15 cellular contexts compared by ENCODE assay signal in genomic region chr6:143176090-143177021, GRCh38.
DNase-seq lines count a peak whose midpoint lies in the region; ATAC-seq, FAIRE-seq and TF ChIP-seq lines count a peak whose summit lies in the region.
"Had no signal": no experiment of that assay in that cellular context is flagged by ENCODE, and none has a peak within 500 bp of the region (broad histone marks: within the 10 kb centered on the region; RNA-seq: fewer than 3 reads in every experiment).

No MANE protein-coding gene starts in this region.

- H3K4me3 Mint-ChIP-seq in HFFc6 = peak overlapping the region; percentile 3; the same call in 1 of the 2 replicates
- H3K4me3 Mint-ChIP-seq: naive B cell had no signal

- no peak overlapping the region for H3K4me3 ChIP-seq in AG10803 (ENCODE audit: low read length)
- H3K4me3 ChIP-seq in WERI-Rb-1 (ENCODE audit: low read depth, low read length) = no peak overlapping the region
- no peak overlapping the region for H3K4me3 ChIP-seq in vagina
- H3K4me3 ChIP-seq: heart right ventricle had no signal

- peak overlapping the region; percentile 40 for H3K27ac Mint-ChIP-seq in HFFc6

- H3K27me3 Mint-ChIP-seq in HFFc6 (ENCODE audit: insufficient read depth) = no peaks in the 10 kb centered on the region
- H3K27me3 Mint-ChIP-seq: naive B cell had no signal

- no peak for FAIRE-seq in frontal cortex (lab: Jason Lieb, UNC)
- FAIRE-seq: D721Med had no signal

- ATAC-seq in HG02870 (IDR thresholded peaks at IDR 0.05; ENCODE audit: unreplicated experiment) = no peak
- ATAC-seq: activated CD4-positive, CD25-positive, alpha-beta regulatory T cell treated with anti-CD3 and anti-CD28 coated beads, Interleukin-2, amount 50 U/mL, for 24 hours had no signal

- no peak overlapping the region for H3K27ac ChIP-seq in WERI-Rb-1
- H3K27ac ChIP-seq in vagina = no peak overlapping the region
- H3K27ac ChIP-seq: heart right ventricle had no signal

- no peaks in the 10 kb centered on the region for H3K27me3 ChIP-seq in WERI-Rb-1 (ENCODE audit: insufficient read depth, low read depth, severe bottlenecking)
- H3K27me3 ChIP-seq in vagina = no peaks in the 10 kb centered on the region
- H3K27me3 ChIP-seq: heart right ventricle had no signal

- H3K36me3 ChIP-seq in WERI-Rb-1 (no peaks in the 10 kb centered on the region), vagina (peaks cover 0 to 17% of the 10 kb centered on the region in 2 donors)

- no peak for TF ChIP-seq POLR2A in vagina (IDR thresholded peaks at IDR 0.05)

- H3K4me1 ChIP-seq in vagina = no peaks in the 10 kb centered on the region

- TF ChIP-seq CTCF in AG10803 (conservative IDR thresholded peaks at IDR 0.05; ENCODE audit: low read length) (peak; percentile 20), HFFc6 (IDR thresholded peaks at IDR 0.05) (peak; percentile 46; the same call in 1 of the 2 replicates), WERI-Rb-1 (IDR thresholded peaks at IDR 0.05; ENCODE audit: low read depth, low read length) (0 out of 2 replicates have a peak, but pooled peaks have one; percentile 18), vagina (IDR thresholded peaks at IDR 0.05) (no peak)

- H3K4me1 Mint-ChIP-seq in HFFc6 (ENCODE audit: low read depth) = peaks cover 23% of the 10 kb centered on the region
- H3K4me1 Mint-ChIP-seq: naive B cell had no signal

- intact Hi-C loops in vagina (cut with DNase I) = no loop called here

- peaks cover 5% of the 10 kb centered on the region for H3K9me3 ChIP-seq in WERI-Rb-1 (ENCODE audit: severe bottlenecking)
- H3K9me3 ChIP-seq in vagina = no peaks in the 10 kb centered on the region

- DNase-seq in AG10803 (ENCODE audit: low read depth) = peak; percentile 95
- DNase-seq in HFFc6 = peak; percentile 96
- DNase-seq in WERI-Rb-1 = no peak
- DNase-seq in glomerular visceral epithelial cell (ENCODE audit: extremely low spot score) = peak; percentile 37
- no peak for DNase-seq in cerebellum (ENCODE audit: low spot score)
- no peak for DNase-seq in frontal cortex (ENCODE audit: low spot score in 2 of 2)
- DNase-seq in vagina (ENCODE audit: extremely low spot score in 2 of 2) = no peak
- DNase-seq: anterior cingulate cortex; heart right ventricle; naive B cell; NCI-H748 treated with DMSO at 0.1 percent for 48 hours; stimulated activated CD4-positive, alpha-beta T cell treated with anti-CD3 and anti-CD28 coated beads, Interleukin-4, amount 100 ng/mL, for 24 hours had no signal

- peaks cover 44% of the 10 kb centered on the region for H3K36me3 Mint-ChIP-seq in HFFc6 (ENCODE audit: low read depth)

- peaks cover 17% of the 10 kb centered on the region for H3K9me3 Mint-ChIP-seq in HFFc6

Comparison
In these comparisons a context has a peak if more than half of its experiments do, and no peak if none do; other contexts are left out.
1. DNase-seq: peak in AG10803 (single experiment), HFFc6 (single experiment) and glomerular visceral epithelial cell (single experiment); none in WERI-Rb-1 (single experiment), cerebellum (single experiment), frontal cortex (0 of 2) and vagina (0 of 2).
2. CTCF ChIP-seq: peak in AG10803 (single experiment), HFFc6 (single experiment) and WERI-Rb-1 (single experiment); none in vagina (0 of 3).